ENCODE assay signal across 11 cellular contexts in the genomic region with DNA sequence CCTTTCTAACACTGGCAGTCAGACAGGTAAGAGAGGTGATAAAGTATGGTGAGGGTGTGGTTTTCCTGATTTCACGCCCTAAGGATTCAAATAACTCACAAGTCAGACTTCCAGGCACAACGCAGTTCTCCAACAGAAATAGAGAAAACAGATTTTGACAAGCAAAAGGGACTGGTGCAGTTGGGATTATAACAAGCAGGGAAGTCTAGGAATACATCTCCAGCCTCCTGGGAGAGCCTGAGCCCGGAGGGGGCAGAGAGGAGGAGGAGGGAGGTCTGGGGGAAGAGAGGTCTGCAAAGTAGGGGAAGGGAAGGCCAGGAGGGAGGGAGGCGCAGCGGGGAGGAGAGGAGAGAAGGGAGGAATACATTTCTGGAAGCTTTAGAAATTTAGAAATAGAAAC. TPM values are rescaled to one million over a fixed set of nuclear protein-coding genes. Genes with fewer than 3 reads are reported as not detected.
DNase-seq lines count a peak whose midpoint lies in the region; ATAC-seq and TF ChIP-seq lines count a peak whose summit lies in the region.
"Had no signal": no experiment of that assay in that cellular context is flagged by ENCODE, and none has a peak within 500 bp of the region (broad histone marks: within the 10 kb centered on the region; RNA-seq: fewer than 3 reads in every experiment).

No MANE protein-coding gene starts in this region.

- CTCF ChIA-PET in AG04450 (lab: Charles Lee) (interaction anchor here (1.3 kb wide), 1 partner anchor 22 kb away, joined by 3 read pairs; no protein-coding TSS in a partner anchor), mammary epithelial cell (lab: Charles Lee; ENCODE audit: low non-redundant PET) (no interaction called here)

- H3K36me3 ChIP-seq in HUES6 (ENCODE audit: control insufficient read depth, insufficient read depth, low read length), result no peaks in the 10 kb centered on the region
- H3K36me3 ChIP-seq in mammary epithelial cell (ENCODE audit: insufficient read depth, low read length), result no peaks in the 10 kb centered on the region
- no peaks in the 10 kb centered on the region for H3K36me3 ChIP-seq in muscle layer of duodenum (ENCODE audit: control insufficient read depth in 1 of 2, insufficient read depth in 2 of 2, low read length in 2 of 2)
- H3K36me3 ChIP-seq in prostate gland, result no peaks in the 10 kb centered on the region
- H3K36me3 ChIP-seq: pancreas had no signal

- H2AFZ ChIP-seq in mammary epithelial cell (ENCODE audit: low read depth, low read length), result peak overlapping the region; percentile 6

- no peaks in the 10 kb centered on the region for H3K9me3 ChIP-seq in AG04450 (ENCODE audit: control insufficient read depth, insufficient read depth, low read length)
- no peaks in the 10 kb centered on the region for H3K9me3 ChIP-seq in HUES6 (ENCODE audit: control insufficient read depth, insufficient read depth, low read depth, low read length)
- no peaks in the 10 kb centered on the region for H3K9me3 ChIP-seq in mammary epithelial cell (replicated peaks; ENCODE audit: insufficient read depth, low read length)
- no peaks in the 10 kb centered on the region for H3K9me3 ChIP-seq in muscle layer of duodenum (ENCODE audit: control insufficient read depth in 1 of 2, low read length in 2 of 2)
- no peaks in the 10 kb centered on the region for H3K9me3 ChIP-seq in prostate gland
- H3K9me3 ChIP-seq: pancreas had no signal

- dilution Hi-C loops in mammary epithelial cell (cut with HindIII; ENCODE audit: low sequenced_read_pairs), result no loop called here

- intact Hi-C loops in mammary epithelial cell (cut with micrococcal nuclease), result no loop called here
- intact Hi-C loops in prostate gland (cut with DNase I), result loop anchor here (2.0 kb wide), 1 partner anchor 21 kb away; no protein-coding TSS in a partner anchor

- no peaks in the 10 kb centered on the region for H4K20me1 ChIP-seq in mammary epithelial cell (ENCODE audit: insufficient read depth, low read length)

- DNase-seq in AG04450 (ENCODE audit: low read depth, low spot score), result no peak
- no peak for DNase-seq in mammary epithelial cell
- DNase-seq in prostate gland (ENCODE audit: low spot score), result no peak
- no peak for DNase-seq in activated T-cell treated with anti-CD3 and anti-CD28 coated beads, Interleukin-2, amount 50 U/mL, for 1 hour
- DNase-seq in NCI-H1092 treated with DMSO at 0.1 percent for 48 hours (lab: John Stamatoyannopoulos, UW), result no peak
- DNase-seq: activated CD8-positive, alpha-beta memory T cell treated with anti-CD3 and anti-CD28 coated beads, Interleukin-2, amount 10 ng/mL, durations not matched to agents 7 days and 5 days; pancreas had no signal

- POLR2A ChIA-PET in AG04450 (lab: Yijun Ruan, JAX), result no interaction called here

- H3K79me2 ChIP-seq in mammary epithelial cell (ENCODE audit: insufficient read depth, low read length), result peaks cover 13% of the 10 kb centered on the region

- H3K9ac ChIP-seq in HUES6 (ENCODE audit: low read length), result no peak overlapping the region
- H3K9ac ChIP-seq in mammary epithelial cell (ENCODE audit: insufficient read depth, low read length), result no peak overlapping the region

- ATAC-seq in GM21528 (IDR thresholded peaks at IDR 0.05; ENCODE audit: low FRiP score, unreplicated experiment), result no peak
- ATAC-seq: activated CD8-positive, alpha-beta memory T cell treated with anti-CD3 and anti-CD28 coated beads, Interleukin-2, amount 10 ng/mL, durations not matched to agents 7 days and 5 days; pancreas had no signal

- H3K27ac ChIP-seq in AG04450 (ENCODE audit: low read depth, low read length) (no peak overlapping the region), HUES6 (ENCODE audit: low read depth, low read length) (no peak overlapping the region), mammary epithelial cell (ENCODE audit: insufficient read depth, low read depth, low read length) (no peak overlapping the region), muscle layer of duodenum (ENCODE audit: low read length) (peak overlapping the region; percentile 56), prostate gland (peak overlapping the region in 1 of 2 donors; percentile 51)
- H3K27ac ChIP-seq: epithelial cell of prostate had no signal

- TF ChIP-seq POLR2A in prostate gland (IDR thresholded peaks at IDR 0.05), result no peak

- H3K4me1 ChIP-seq in HUES6 (ENCODE audit: control insufficient read depth, insufficient read depth, low read length) (peaks cover 22% of the 10 kb centered on the region), mammary epithelial cell (ENCODE audit: insufficient read depth, low read length) (peaks cover 38% of the 10 kb centered on the region), muscle layer of duodenum (ENCODE audit: control insufficient read depth in 1 of 2, insufficient read depth in 2 of 2, low read length in 2 of 2) (peaks cover 0 to 13% of the 10 kb centered on the region in 2 donors), prostate gland (replicated peaks) (no peaks in the 10 kb centered on the region)

- 96% methylated on average over 4 of the region's 5 CpGs for WGBS in mammary epithelial cell (ENCODE audit: low coverage, missing lambda C conversion rate)
- WGBS in prostate gland, result 54% methylated on average over 5 of the region's 5 CpGs

- TF ChIP-seq CTCF in AG04450 (IDR thresholded peaks at IDR 0.05; ENCODE audit: low read depth, low read length), result no peak
- no peak for TF ChIP-seq CTCF in mammary epithelial cell (conservative IDR thresholded peaks at IDR 0.05 in 1 of 2, IDR thresholded peaks at IDR 0.05 in 1 of 2; ENCODE audit: extremely low read depth in 1 of 2, insufficient read depth in 1 of 2, low read depth in 1 of 2, low read length in 2 of 2)
- no peak for TF ChIP-seq CTCF in prostate gland (IDR thresholded peaks at IDR 0.05)

- H3K4me2 ChIP-seq in mammary epithelial cell (ENCODE audit: insufficient read depth, low read depth, low read length), result peak overlapping the region; percentile 93

- no peaks in the 10 kb centered on the region for H3K27me3 ChIP-seq in AG04450 (ENCODE audit: control insufficient read depth, insufficient read depth, low read length)
- peaks cover 5% of the 10 kb centered on the region; the same call in 1 of the 2 replicates for H3K27me3 ChIP-seq in HUES6 (ENCODE audit: control insufficient read depth, insufficient read depth, low read length)
- no peaks in the 10 kb centered on the region for H3K27me3 ChIP-seq in mammary epithelial cell (ENCODE audit: insufficient read depth, low read length)
- H3K27me3 ChIP-seq in muscle layer of duodenum (ENCODE audit: low read depth, low read length), result no peaks in the 10 kb centered on the region
- H3K27me3 ChIP-seq in prostate gland (replicated peaks; ENCODE audit: insufficient read depth), result no peaks in the 10 kb centered on the region
- H3K27me3 ChIP-seq: pancreas had no signal

- in situ Hi-C loops in mammary epithelial cell (cut with MboI; ENCODE audit: low sequenced_read_pairs in 2 of 2), result no loop called here

- BruUV-seq in mammary epithelial cell (replicated peaks; lab: Mats Ljungman, UMichigan), result no TSS peak

- H3K4me3 ChIP-seq in AG04450 (ENCODE audit: low read depth, low read length), result peak overlapping the region; percentile 72
- H3K4me3 ChIP-seq in HUES6 (ENCODE audit: low read depth, low read length), result peak overlapping the region; percentile 81; the same call in 1 of the 2 replicates
- no peak overlapping the region for H3K4me3 ChIP-seq in mammary epithelial cell (replicated peaks in 1 of 3; ENCODE audit: insufficient read depth in 1 of 3, low read depth in 2 of 3, low read length in 3 of 3)
- H3K4me3 ChIP-seq in muscle layer of duodenum (ENCODE audit: low read depth in 1 of 2, low read length in 2 of 2), result peak overlapping the region; percentile 87 to 88
- no peak overlapping the region for H3K4me3 ChIP-seq in prostate gland

RNA-seq across cellular contexts. Expression of gene CMBL, which starts 1.6 kb away (rescaled TPM):
- polyA plus RNA-seq in AG04450 (2011; rRNA removed) (37.2 and 43.0 TPM in 2 replicates), mammary epithelial cell (28.8 TPM)
- polyA minus RNA-seq in AG04450 (2011; rRNA and poly(A)+ RNA removed), result 41.7 and 49.0 TPM in 2 replicates
- total RNA-seq in mammary epithelial cell (10 to 100 TPM in 1 of 2 donors, 1 to 10 TPM in 1; 2.5 to 17.3 TPM), prostate gland (10 to 100 TPM; 11.2 to 20.3 TPM)
- polyA minus RNA-seq in mammary epithelial cell, result 37.3 TPM

RNA-seq across cellular contexts. Expression of gene MARCHF6, which starts 47.4 kb away (rescaled TPM):
- 102 and 136 TPM in 2 replicates for polyA plus RNA-seq in AG04450 (2011; rRNA removed)
- 301 and 401 TPM in 2 replicates for polyA minus RNA-seq in AG04450 (2011; rRNA and poly(A)+ RNA removed)
- 100 to 1,000 TPM in 1 of 2 donors, 10 to 100 TPM in 1; 91.0 to 110 TPM for total RNA-seq in mammary epithelial cell
- polyA plus RNA-seq in mammary epithelial cell, result 95.3 TPM
- polyA minus RNA-seq in mammary epithelial cell, result 123 TPM
- total RNA-seq in prostate gland, result 10 to 100 TPM; 65.3 to 86.5 TPM

RNA-seq across cellular contexts. Expression of gene CCT5, which starts 56.0 kb away (rescaled TPM):
- polyA plus RNA-seq in AG04450 (2011; rRNA removed) (344 and 390 TPM in 2 replicates), mammary epithelial cell (542 TPM)
- 489 and 507 TPM in 2 replicates for polyA minus RNA-seq in AG04450 (2011; rRNA and poly(A)+ RNA removed)
- total RNA-seq in mammary epithelial cell (100 to 1,000 TPM; 270 to 303 TPM), prostate gland (100 to 1,000 TPM; 113 to 140 TPM)
- 413 TPM for polyA minus RNA-seq in mammary epithelial cell

RNA-seq across cellular contexts. Expression of gene ATPSCKMT, which starts 56.4 kb away (rescaled TPM):
- 31.3 and 31.9 TPM in 2 replicates for polyA plus RNA-seq in AG04450 (2011; rRNA removed)
- 21.1 and 30.0 TPM in 2 replicates for polyA minus RNA-seq in AG04450 (2011; rRNA and poly(A)+ RNA removed)
- total RNA-seq in mammary epithelial cell, result 10 to 100 TPM; 15.7 to 19.2 TPM
- polyA plus RNA-seq in mammary epithelial cell, result 17.7 TPM
- polyA minus RNA-seq in mammary epithelial cell, result 16.3 TPM
- 10 to 100 TPM; 18.1 to 25.9 TPM for total RNA-seq in prostate gland

Comparison
In these comparisons a context has a peak if more than half of its experiments do, and no peak if none do; other contexts are left out.
1. H3K4me3 ChIP-seq: peak in AG04450 (single experiment), HUES6 (single experiment) and muscle layer of duodenum (2 of 2); none in mammary epithelial cell (0 of 3) and prostate gland (0 of 2).